Comparison of ENCODE assay signal across 12 cellular contexts in genomic region chr21:16533692-16534407, GRCh38.
DNase-seq lines count a peak whose midpoint lies in the region; ATAC-seq and TF ChIP-seq lines count a peak whose summit lies in the region.
"Had no signal": no experiment of that assay in that cellular context is flagged by ENCODE, and none has a peak within 500 bp of the region (broad histone marks: within the 10 kb centered on the region; RNA-seq: fewer than 3 reads in every experiment).

No MANE protein-coding gene starts in this region.

- H3K27me3 ChIP-seq in ascending aorta, result no peaks in the 10 kb centered on the region

- TF ChIP-seq CTCF in C4-2B (conservative IDR thresholded peaks at IDR 0.05) (no peak), ascending aorta (IDR thresholded peaks at IDR 0.05) (no peak), glutamatergic neuron (IDR thresholded peaks at IDR 0.05; ENCODE audit: partially characterized antibody, unreplicated experiment) (no peak)

- CTCF ChIA-PET in activated CD4-positive, alpha-beta memory T cell treated with anti-CD3 and anti-CD28 coated beads for 36 hours (lab: Charles Lee), result no interaction called here

- POLR2A ChIA-PET in activated CD4-positive, alpha-beta memory T cell treated with anti-CD3 and anti-CD28 coated beads for 36 hours (lab: Charles Lee), result no interaction called here

- H3K27me3 Mint-ChIP-seq in glutamatergic neuron (ENCODE audit: unreplicated experiment), result no peaks in the 10 kb centered on the region
- H3K27me3 Mint-ChIP-seq in activated CD4-positive, alpha-beta memory T cell treated with anti-CD3 and anti-CD28 coated beads for 36 hours, result no peaks in the 10 kb centered on the region

- ATAC-seq in sciatic nerve (peak; percentile 63), HG02970 (IDR thresholded peaks at IDR 0.05; ENCODE audit: low FRiP score, unreplicated experiment) (no peak)
- ATAC-seq: natural killer cell had no signal

- peaks cover 9% of the 10 kb centered on the region for H3K36me3 Mint-ChIP-seq in glutamatergic neuron (ENCODE audit: unreplicated experiment)
- no peaks in the 10 kb centered on the region for H3K36me3 Mint-ChIP-seq in activated CD4-positive, alpha-beta memory T cell treated with anti-CD3 and anti-CD28 coated beads for 36 hours

- intact Hi-C loops in ascending aorta (cut with DNase I) (loop anchor here (2.0 to 5.0 kb wide), 3 partner anchors 38 to 112 kb away; no protein-coding TSS in a partner anchor), sciatic nerve (cut with DNase I) (no loop called here)
- intact Hi-C loops in activated CD4-positive, alpha-beta memory T cell treated with anti-CD3 and anti-CD28 coated beads for 36 hours (cut with micrococcal nuclease), result no loop called here

- DNase-seq in ascending aorta (ENCODE audit: low spot score in 2 of 2) (no peak), glutamatergic neuron (no peak), sciatic nerve (ENCODE audit: low spot score) (no peak), AG08396 (ENCODE audit: low spot score) (no peak), germinal center (ENCODE audit: low spot score) (no peak)
- DNase-seq in activated CD4-positive, alpha-beta memory T cell treated with anti-CD3 and anti-CD28 coated beads for 36 hours, result no peak
- DNase-seq: Caco-2, KBM-7, natural killer cell had no signal

- no peaks in the 10 kb centered on the region for H3K9me3 ChIP-seq in ascending aorta
- H3K9me3 ChIP-seq: Caco-2 had no signal

- peaks cover 25% of the 10 kb centered on the region for H3K4me1 Mint-ChIP-seq in glutamatergic neuron (ENCODE audit: low read depth, unreplicated experiment)
- no peaks in the 10 kb centered on the region for H3K4me1 Mint-ChIP-seq in activated CD4-positive, alpha-beta memory T cell treated with anti-CD3 and anti-CD28 coated beads for 36 hours (ENCODE audit: low read depth)
- H3K4me1 Mint-ChIP-seq: natural killer cell had no signal

- H3K27ac Mint-ChIP-seq in glutamatergic neuron (ENCODE audit: unreplicated experiment), result peak overlapping the region; percentile 29
- H3K27ac Mint-ChIP-seq in activated CD4-positive, alpha-beta memory T cell treated with anti-CD3 and anti-CD28 coated beads for 36 hours, result no peak overlapping the region
- H3K27ac Mint-ChIP-seq: natural killer cell had no signal

- H3K27ac ChIP-seq in C4-2B (peak overlapping the region; percentile 59; the same call in 1 of the 2 replicates), ascending aorta (peak overlapping the region; percentile 84 to 85)
- H3K27ac ChIP-seq: PC-9 had no signal

- H3K36me3 ChIP-seq in ascending aorta, result no peaks in the 10 kb centered on the region

- peak overlapping the region; percentile 26 for H3K4me3 Mint-ChIP-seq in glutamatergic neuron (ENCODE audit: unreplicated experiment)
- no peak overlapping the region for H3K4me3 Mint-ChIP-seq in activated CD4-positive, alpha-beta memory T cell treated with anti-CD3 and anti-CD28 coated beads for 36 hours
- H3K4me3 Mint-ChIP-seq: natural killer cell had no signal

- H3K4me1 ChIP-seq in ascending aorta, result no peaks in the 10 kb centered on the region
- H3K4me1 ChIP-seq: Caco-2 had no signal

- no peaks in the 10 kb centered on the region for H3K9me3 Mint-ChIP-seq in glutamatergic neuron (ENCODE audit: unreplicated experiment)
- H3K9me3 Mint-ChIP-seq in activated CD4-positive, alpha-beta memory T cell treated with anti-CD3 and anti-CD28 coated beads for 36 hours, result peaks cover 14% of the 10 kb centered on the region

- H3K4me3 ChIP-seq in ascending aorta, result peak overlapping the region; percentile 46 to 62
- H3K4me3 ChIP-seq: PC-9 had no signal
